ENCODE assay signal across 14 cellular contexts in genomic region chr2:59463401-59463800, GRCh38.
"Had no signal": no experiment of that assay in that cellular context is flagged by ENCODE, and none has a peak within 500 bp of the region (broad histone marks: within the 10 kb centered on the region; RNA-seq: fewer than 3 reads in every experiment).

No MANE protein-coding gene starts in this region.

- DNase-seq: activated CD4-positive, alpha-beta memory T cell treated with anti-CD3 and anti-CD28 coated beads for 36 hours; activated effector memory CD4-positive, alpha-beta T cell treated with Interleukin-2 at 50 U/mL for 16 hours; activated naive CD4-positive, alpha-beta T cell treated with anti-CD3 and anti-CD28 coated beads, Interleukin-2, amount 50 U/mL, for 16 hours; activated T-cell treated with anti-CD3 and anti-CD28 coated beads, Interleukin-2, amount 50 U/mL, for 4 hours; caudate nucleus; midbrain; stimulated activated CD4-positive, alpha-beta T cell treated with anti-CD3 and anti-CD28 coated beads, Interleukin-2, amount 100 ng/mL, for 48 hours; stimulated activated naive B cell treated with anti-CD40 and anti-IgM and Interleukin-4, amounts not matched to agents 10 μg/mL and 1 μg/mL and 100 μg/mL, for 72 hours; tibial artery had no signal

- H3K4me3 ChIP-seq: esophagus muscularis mucosa, hepatocyte, tibial artery, vagina had no signal

- H3K27me3 ChIP-seq: esophagus muscularis mucosa, hepatocyte, neutrophil, tibial artery, vagina had no signal

- ATAC-seq: activated T-cell treated with anti-CD3 and anti-CD28 coated beads, Interleukin-2, amount 50 U/mL, for 4 hours had no signal

- H3K4me2 ChIP-seq: hepatocyte had no signal

- H2AFZ ChIP-seq: hepatocyte had no signal

- H3K79me2 ChIP-seq: hepatocyte had no signal

- H3K27ac ChIP-seq: esophagus muscularis mucosa, hepatocyte, neutrophil, tibial artery, vagina, VCaP had no signal

- H3K4me1 ChIP-seq: esophagus muscularis mucosa, tibial artery, vagina had no signal

- H3K36me3 ChIP-seq: esophagus muscularis mucosa, neutrophil, tibial artery, vagina had no signal

- H3K9me3 ChIP-seq: esophagus muscularis mucosa, neutrophil, vagina had no signal
